ENCODE assay signal across 9 cellular contexts in genomic region chr15:70635895-70636294, GRCh38.
"Had no signal": no experiment of that assay in that cellular context is flagged by ENCODE, and none has a peak within 500 bp of the region (broad histone marks: within the 10 kb centered on the region; RNA-seq: fewer than 3 reads in every experiment).

No MANE protein-coding gene starts in this region.

- H2AFZ ChIP-seq: GM23248 had no signal

- H3K9me3 Mint-ChIP-seq: GM23338, H9, HFFc6 had no signal

- H3K9ac ChIP-seq: GM23248 had no signal

- H3K4me3 Mint-ChIP-seq: GM23338, H9, HFFc6 had no signal

- H3K27ac Mint-ChIP-seq: GM23338, H9 had no signal

- H3K27ac ChIP-seq: GM23248 had no signal

- H3K36me3 ChIP-seq: HAP-1 had no signal

- H3K4me3 ChIP-seq: GM23248, GM23338, HAP-1 had no signal

- ATAC-seq: HCT116 had no signal

- H3K9me3 ChIP-seq: HAP-1 had no signal

- H3K4me2 ChIP-seq: GM23338 had no signal

- DNase-seq: GM23248, GOT3, H7, H9, HCEC 1CT, HFFc6 had no signal
